Comparison of ENCODE assay signal across 11 cellular contexts in genomic region chr2:36373149-36373880, GRCh38. TPM values are rescaled to one million over a fixed set of nuclear protein-coding genes. Genes with fewer than 3 reads are reported as not detected.
DNase-seq lines count a peak whose midpoint lies in the region; ATAC-seq and TF ChIP-seq lines count a peak whose summit lies in the region.
"Had no signal": no experiment of that assay in that cellular context is flagged by ENCODE, and none has a peak within 500 bp of the region (broad histone marks: within the 10 kb centered on the region; RNA-seq: fewer than 3 reads in every experiment).

No MANE protein-coding gene starts in this region.

- H3K4me3 Mint-ChIP-seq in osteocyte (ENCODE audit: unreplicated experiment), result peak overlapping the region; percentile 9
- H3K4me3 Mint-ChIP-seq: brain had no signal

- no peak for TF ChIP-seq CTCF in osteocyte (IDR thresholded peaks at IDR 0.05)

- no peak for ATAC-seq in HG03039 (IDR thresholded peaks at IDR 0.05; ENCODE audit: unreplicated experiment)

- TF ChIP-seq POLR2A in erythroblast (IDR thresholded peaks at IDR 0.05; ENCODE audit: low read length), result no peak

- no peaks in the 10 kb centered on the region for H3K9me3 Mint-ChIP-seq in osteocyte (ENCODE audit: unreplicated experiment)
- H3K9me3 Mint-ChIP-seq: brain had no signal

- H3K27ac Mint-ChIP-seq in osteocyte (ENCODE audit: unreplicated experiment), result peak overlapping the region; percentile 91

- H3K36me3 Mint-ChIP-seq in osteocyte (ENCODE audit: unreplicated experiment), result peaks cover 2% of the 10 kb centered on the region
- H3K36me3 Mint-ChIP-seq: brain had no signal

- peaks cover 90% of the 10 kb centered on the region for H3K4me1 Mint-ChIP-seq in osteocyte (ENCODE audit: unreplicated experiment)

- DNase-seq in DMS53 (lab: John Stamatoyannopoulos, UW) (peak; percentile 72), NCI-H2196 (lab: John Stamatoyannopoulos, UW; ENCODE audit: unreplicated experiment) (peak; percentile 67), erythroblast (lab: John Stamatoyannopoulos, UW) (peak; percentile 20 to 23), osteocyte (ENCODE audit: extremely low spot score, unreplicated experiment) (no peak), anterior cingulate cortex (lab: John Stamatoyannopoulos, UW) (no peak), NCI-H82 treated with DMSO at 0.1 percent for 48 hours (lab: John Stamatoyannopoulos, UW; ENCODE audit: unreplicated experiment) (no peak)
- no peak for DNase-seq in stimulated activated CD4-positive, alpha-beta T cell treated with anti-CD3 and anti-CD28 coated beads, Interleukin-2, amount 100 ng/mL, for 48 hours
- DNase-seq: Kasumi-1, T-helper 2 cell had no signal

- no peaks in the 10 kb centered on the region for H3K27me3 Mint-ChIP-seq in osteocyte (ENCODE audit: unreplicated experiment)
- H3K27me3 Mint-ChIP-seq: brain had no signal

RNA-seq across cellular contexts. Expression of gene CRIM1, which starts 17.7 kb away (rescaled TPM):
- total RNA-seq in osteocyte, result 167 and 194 TPM in 2 replicates

Comparison
In these comparisons a context has a peak if more than half of its experiments do, and no peak if none do; other contexts are left out.
1. DNase-seq: peak in DMS53 (single experiment), NCI-H2196 (single experiment) and erythroblast (2 of 2); none in osteocyte (single experiment), anterior cingulate cortex (0 of 58), stimulated activated CD4-positive, alpha-beta T cell treated with anti-CD3 and anti-CD28 coated beads, Interleukin-2, amount 100 ng/mL, for 48 hours (0 of 2) and NCI-H82 treated with DMSO at 0.1 percent for 48 hours (single experiment).